ENCODE assay signal across 9 cellular contexts in the genomic region with DNA sequence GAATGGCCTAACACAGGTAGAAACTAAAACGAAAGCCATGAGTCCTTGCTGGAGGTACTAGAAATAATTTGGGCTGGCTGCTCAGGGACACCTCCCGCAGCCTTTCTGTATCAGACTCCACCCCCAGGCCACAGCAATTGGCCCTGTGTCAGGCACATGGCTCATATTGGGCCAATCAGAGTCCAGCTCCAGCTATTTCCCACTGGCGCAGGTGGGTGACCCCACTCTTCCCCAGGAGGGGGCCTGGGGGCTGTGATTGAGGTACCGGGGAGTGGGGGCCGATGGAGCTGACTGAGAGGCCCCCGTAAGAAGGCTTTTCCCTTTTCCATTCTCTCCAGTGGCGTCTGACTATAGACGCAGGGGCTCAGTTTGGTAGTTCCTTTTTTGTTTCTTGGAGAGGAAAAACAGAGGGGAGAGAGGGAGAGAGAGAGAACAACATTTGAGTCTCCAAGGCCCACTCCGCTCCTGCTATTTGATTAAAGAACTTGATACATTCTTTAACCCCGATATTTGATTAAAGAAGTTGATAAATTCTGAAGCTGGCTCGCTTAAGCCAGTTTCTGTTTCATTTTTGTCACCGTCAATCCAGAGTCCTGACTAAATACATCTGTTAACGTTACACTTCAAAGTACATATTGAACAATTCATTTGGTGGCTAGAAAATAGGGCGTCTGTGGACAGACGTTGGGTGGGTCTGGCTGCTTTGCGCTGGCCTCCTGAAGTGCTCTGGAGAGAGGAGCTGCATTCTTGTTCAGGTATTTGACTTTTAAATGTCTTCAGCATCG. TPM values are rescaled to one million over a fixed set of nuclear protein-coding genes. Genes with fewer than 3 reads are reported as not detected.
A peak's percentile ranks its signal among the peaks of the same experiment; 100 is the strongest.
DNase-seq lines count a peak whose midpoint lies in the region; TF ChIP-seq lines count a peak whose summit lies in the region.
"Had no signal": no experiment of that assay in that cellular context is flagged by ENCODE, and none has a peak within 500 bp of the region (broad histone marks: within the 10 kb centered on the region; RNA-seq: fewer than 3 reads in every experiment).

No MANE protein-coding gene starts in this region.

- H3K36me3 ChIP-seq in colonic mucosa = no peaks in the 10 kb centered on the region

- intact Hi-C loops in colonic mucosa (cut with DNase I) = no loop called here

- no peaks in the 10 kb centered on the region for H3K9me3 Mint-ChIP-seq in mesothelial cell of epicardium

- no peaks in the 10 kb centered on the region for H3K27me3 Mint-ChIP-seq in mesothelial cell of epicardium (ENCODE audit: low read depth)

- peak; percentile 46 for DNase-seq in GM19238 (ENCODE audit: insufficient read length, low spot score)
- DNase-seq in T-helper 9 cell = peak; percentile 7
- no peak for DNase-seq in colonic mucosa
- DNase-seq in stimulated activated CD8-positive, alpha-beta memory T cell treated with anti-CD3 and anti-CD28 coated beads, Interleukin-4, amount 100 ng/mL, for 24 hours (ENCODE audit: low read depth) = peak; percentile 7
- no peak for DNase-seq in NK-92 (lab: John Stamatoyannopoulos, UW; ENCODE audit: unreplicated experiment)
- no peak for DNase-seq in mesothelial cell of epicardium (ENCODE audit: low spot score in 2 of 2, unreplicated experiment in 2 of 2)
- no peak for DNase-seq in LoVo (ENCODE audit: low spot score)
- DNase-seq in NCI-H2107 (lab: John Stamatoyannopoulos, UW) = no peak
- DNase-seq: occipital lobe had no signal

- no peak overlapping the region for H3K27ac Mint-ChIP-seq in mesothelial cell of epicardium

- no peaks in the 10 kb centered on the region for H3K4me1 ChIP-seq in colonic mucosa

- H3K4me1 Mint-ChIP-seq in mesothelial cell of epicardium = peaks cover 17% of the 10 kb centered on the region

- H3K36me3 Mint-ChIP-seq in mesothelial cell of epicardium = no peaks in the 10 kb centered on the region

- peak overlapping the region; percentile 4 for H3K4me3 ChIP-seq in colonic mucosa

- no peak for TF ChIP-seq CTCF in colonic mucosa (IDR thresholded peaks at IDR 0.05)
- TF ChIP-seq CTCF in mesothelial cell of epicardium (IDR thresholded peaks at IDR 0.05; ENCODE audit: unreplicated experiment) = no peak

- H3K4me3 Mint-ChIP-seq in mesothelial cell of epicardium = no peak overlapping the region

- no peak overlapping the region for H3K27ac ChIP-seq in colonic mucosa

- no peak overlapping the region for H3K9ac ChIP-seq in colonic mucosa (ENCODE audit: low read depth in 2 of 2, low read length in 2 of 2)

- H3K9me3 ChIP-seq in colonic mucosa = no peaks in the 10 kb centered on the region

- H3K27me3 ChIP-seq in colonic mucosa = no peaks in the 10 kb centered on the region

RNA-seq across cellular contexts. Expression of a gene that starts 26.3 kb away (rescaled TPM):
- total RNA-seq in colonic mucosa = 1 to 10 TPM; 2.5 to 3.2 TPM
- total RNA-seq in mesothelial cell of epicardium = 2.5 to 3.2 TPM (median 2.5 TPM) in 3 replicates

RNA-seq across cellular contexts. Expression of a gene that starts 38.0 kb away (rescaled TPM):
- under 1 TPM; 0.11 to 0.22 TPM for total RNA-seq in colonic mucosa
- total RNA-seq in mesothelial cell of epicardium = 10.4 to 12.3 TPM (median 11.7 TPM) in 3 replicates

RNA-seq across cellular contexts. Expression of a gene that starts 49.6 kb away (rescaled TPM):
- total RNA-seq in colonic mucosa (10 to 100 TPM; 15.4 to 23.7 TPM), mesothelial cell of epicardium (21.0 to 27.4 TPM (median 23.1 TPM) in 3 replicates)

Comparison
In these comparisons a context has a peak if more than half of its experiments do, and no peak if none do; other contexts are left out.
1. DNase-seq: peak in GM19238 (single experiment), T-helper 9 cell (single experiment) and stimulated activated CD8-positive, alpha-beta memory T cell treated with anti-CD3 and anti-CD28 coated beads, Interleukin-4, amount 100 ng/mL, for 24 hours (single experiment); none in colonic mucosa (single experiment), NK-92 (single experiment), mesothelial cell of epicardium (0 of 2), LoVo (single experiment) and NCI-H2107 (single experiment).